In genomic region chr10:114499120-114499519, GRCh38 we compare ENCODE assay signal across 10 cellular contexts.
DNase-seq lines count a peak whose midpoint lies in the region; ATAC-seq and TF ChIP-seq lines count a peak whose summit lies in the region.
"Had no signal": no experiment of that assay in that cellular context is flagged by ENCODE, and none has a peak within 500 bp of the region (broad histone marks: within the 10 kb centered on the region; RNA-seq: fewer than 3 reads in every experiment).

No MANE protein-coding gene starts in this region.

- peak overlapping the region; percentile 98 for H3K27ac Mint-ChIP-seq in activated naive CD4-positive, alpha-beta T cell treated with anti-CD3 and anti-CD28 coated beads, Interleukin-2, amount 50 U/mL, for 24 hours
- peak overlapping the region; percentile 90 for H3K27ac Mint-ChIP-seq in activated CD4-positive, alpha-beta memory T cell treated with anti-CD3 and anti-CD28 coated beads, Interleukin-2, amount 10 ng/mL, durations not matched to agents 7 days and 5 days

- no peak for TF ChIP-seq POLR2A in suprapubic skin (IDR thresholded peaks at IDR 0.05)

- CTCF ChIA-PET in activated CD4-positive, alpha-beta memory T cell treated with anti-CD3 and anti-CD28 coated beads, Interleukin-2, amount 10 ng/mL, durations not matched to agents 7 days and 5 days (lab: Charles Lee), result interaction anchor here (1.0 to 4.6 kb wide), 7 partner anchors 25 to 323 kb away, joined by 3 to 21 read pairs (median 4); no protein-coding TSS in a partner anchor

- POLR2A ChIA-PET in activated CD4-positive, alpha-beta memory T cell treated with anti-CD3 and anti-CD28 coated beads, Interleukin-2, amount 10 ng/mL, durations not matched to agents 7 days and 5 days (lab: Charles Lee), result interaction anchor here (1.0 to 5.4 kb wide), 6 partner anchors 11 to 105 kb away, joined by 3 to 74 read pairs (median 16); no protein-coding TSS in a partner anchor

- peaks cover 17% of the 10 kb centered on the region for H3K36me3 ChIP-seq in suprapubic skin

- H3K4me3 Mint-ChIP-seq in activated naive CD4-positive, alpha-beta T cell treated with anti-CD3 and anti-CD28 coated beads, Interleukin-2, amount 50 U/mL, for 24 hours, result peak overlapping the region; percentile 79
- peak overlapping the region; percentile 23 for H3K4me3 Mint-ChIP-seq in activated CD4-positive, alpha-beta memory T cell treated with anti-CD3 and anti-CD28 coated beads, Interleukin-2, amount 10 ng/mL, durations not matched to agents 7 days and 5 days

- no peaks in the 10 kb centered on the region for H3K9me3 ChIP-seq in suprapubic skin
- H3K9me3 ChIP-seq: BE2C had no signal

- TF ChIP-seq EP300 in suprapubic skin (IDR thresholded peaks at IDR 0.05), result no peak

- TF ChIP-seq CTCF in suprapubic skin (IDR thresholded peaks at IDR 0.05), result no peak

- H3K27me3 Mint-ChIP-seq in activated naive CD4-positive, alpha-beta T cell treated with anti-CD3 and anti-CD28 coated beads, Interleukin-2, amount 50 U/mL, for 24 hours, result no peaks in the 10 kb centered on the region
- no peaks in the 10 kb centered on the region for H3K27me3 Mint-ChIP-seq in activated CD4-positive, alpha-beta memory T cell treated with anti-CD3 and anti-CD28 coated beads, Interleukin-2, amount 10 ng/mL, durations not matched to agents 7 days and 5 days

- peak overlapping the region; percentile 64 for H3K27ac ChIP-seq in suprapubic skin

- WGBS in suprapubic skin, result 65% methylated on average over 2 of the region's 2 CpGs

- no peak for DNase-seq in activated naive CD4-positive, alpha-beta T cell (lab: John Stamatoyannopoulos, UW)
- no peak for DNase-seq in activated CD4-positive, alpha-beta memory T cell treated with anti-CD3 and anti-CD28 coated beads, Interleukin-2, amount 10 ng/mL, durations not matched to agents 7 days and 5 days
- DNase-seq in suprapubic skin (ENCODE audit: low spot score in 2 of 2) (no peak), NCI-H524 treated with DMSO at 0.1 percent for 48 hours (lab: John Stamatoyannopoulos, UW) (no peak), NCI-H2196 (lab: John Stamatoyannopoulos, UW; ENCODE audit: unreplicated experiment) (no peak)
- DNase-seq in activated CD8-positive, alpha-beta memory T cell treated with anti-CD3 and anti-CD28 coated beads, Interleukin-2, amount 50 U/mL, for 4 hours, result no peak
- DNase-seq: BE2C, NCI-H1105 treated with DMSO at 0.1 percent for 48 hours had no signal

- H3K36me3 Mint-ChIP-seq in activated naive CD4-positive, alpha-beta T cell treated with anti-CD3 and anti-CD28 coated beads, Interleukin-2, amount 50 U/mL, for 24 hours, result peaks cover 23% of the 10 kb centered on the region
- H3K36me3 Mint-ChIP-seq in activated CD4-positive, alpha-beta memory T cell treated with anti-CD3 and anti-CD28 coated beads, Interleukin-2, amount 10 ng/mL, durations not matched to agents 7 days and 5 days (ENCODE audit: low read depth), result peaks cover 43% of the 10 kb centered on the region

- H3K4me1 ChIP-seq in suprapubic skin, result peaks cover 39% of the 10 kb centered on the region

- ATAC-seq in HG02885 (IDR thresholded peaks at IDR 0.05; ENCODE audit: poor library complexity, unreplicated experiment), result peak; percentile 28

- peaks cover 93% of the 10 kb centered on the region for H3K4me1 Mint-ChIP-seq in activated naive CD4-positive, alpha-beta T cell treated with anti-CD3 and anti-CD28 coated beads, Interleukin-2, amount 50 U/mL, for 24 hours
- H3K4me1 Mint-ChIP-seq in activated CD4-positive, alpha-beta memory T cell treated with anti-CD3 and anti-CD28 coated beads, Interleukin-2, amount 10 ng/mL, durations not matched to agents 7 days and 5 days, result peaks cover 77% of the 10 kb centered on the region

- no peaks in the 10 kb centered on the region for H3K27me3 ChIP-seq in suprapubic skin
- H3K27me3 ChIP-seq: BE2C had no signal

- no peaks in the 10 kb centered on the region for H3K9me3 Mint-ChIP-seq in activated naive CD4-positive, alpha-beta T cell treated with anti-CD3 and anti-CD28 coated beads, Interleukin-2, amount 50 U/mL, for 24 hours
- H3K9me3 Mint-ChIP-seq in activated CD4-positive, alpha-beta memory T cell treated with anti-CD3 and anti-CD28 coated beads, Interleukin-2, amount 10 ng/mL, durations not matched to agents 7 days and 5 days, result peaks cover 11% of the 10 kb centered on the region

- H3K4me3 ChIP-seq in suprapubic skin, result no peak overlapping the region
